In the genomic region with DNA sequence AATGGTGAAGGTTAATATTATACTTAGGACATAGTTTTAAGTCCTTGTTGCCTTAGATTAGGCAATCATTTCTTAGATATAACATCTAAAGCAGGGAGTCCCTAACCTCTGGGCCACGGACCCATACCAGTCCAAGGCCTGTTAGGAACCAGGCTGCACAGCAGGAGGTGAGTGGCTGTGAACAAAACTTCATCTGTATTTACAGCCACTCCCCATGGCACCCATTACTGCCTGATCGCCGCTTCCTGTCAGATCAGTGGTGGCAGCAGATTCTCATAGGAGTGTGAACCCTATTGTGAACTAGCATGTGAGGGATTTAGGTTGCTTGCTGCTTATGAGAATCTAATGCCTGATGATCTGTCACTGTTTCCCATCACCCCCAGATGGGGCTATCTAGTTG, we compare ENCODE assay signal across 31 cellular contexts.
"Had no signal": no experiment of that assay in that cellular context is flagged by ENCODE, and none has a peak within 500 bp of the region (broad histone marks: within the 10 kb centered on the region; RNA-seq: fewer than 3 reads in every experiment).

No MANE protein-coding gene starts in this region.

- ATAC-seq: left colon; left lung; lower lobe of right lung; mucosa of descending colon; naive thymus-derived CD4-positive, alpha-beta T cell; natural killer cell treated with Interleukin-12 subunit alpha and Interleukin-12 subunit beta and Interleukin-15 and Interleukin-18, amount 100 ng/mL, for 72 hours; pancreas; right cardiac atrium; sciatic nerve; stimulated activated memory B cell treated with anti-CD40 and anti-IgM and Interleukin-4, amounts not matched to agents 10 μg/mL and 1 μg/mL and 100 μg/mL, for 72 hours; stimulated activated naive CD8-positive, alpha-beta T cell treated with anti-CD3 and anti-CD28 coated beads, Interleukin-15, amount 100 ng/mL, for 72 hours had no signal

- H3K4me3 ChIP-seq: left lung, lower lobe of right lung, mucosa of descending colon, pancreas, prostate gland, skin epidermis, spleen, transverse colon, upper lobe of left lung, vagina had no signal

- H3K9me3 ChIP-seq: mucosa of descending colon, pancreas, prostate gland, transverse colon, upper lobe of left lung, vagina had no signal

- H3K27ac ChIP-seq: left lung, lower lobe of right lung, pancreas, prostate gland, skin epidermis, spleen, transverse colon, upper lobe of left lung, vagina had no signal

- H3K27me3 ChIP-seq: left lung, pancreas, spleen, transverse colon, upper lobe of left lung, vagina had no signal

- H3K36me3 ChIP-seq: left lung, lower lobe of right lung, pancreas, prostate gland, spleen, transverse colon, upper lobe of left lung, vagina had no signal

- H3K4me1 ChIP-seq: left lung, lower lobe of right lung, pancreas, spleen, transverse colon, upper lobe of left lung had no signal

- DNase-seq: hippocampal formation; immature natural killer cell; kidney; left colon; left lung; lower lobe of right lung; mammary epithelial cell; mesenchymal stem cell; mucosa of descending colon; naive thymus-derived CD4-positive, alpha-beta T cell; nucleus accumbens; pancreas; posterior cingulate gyrus; retina; right cardiac atrium; spleen; stimulated activated CD4-positive, alpha-beta T cell treated with anti-CD3 and anti-CD28 coated beads, Interleukin-1b, Interleukin-23, amount 100 ng/mL, for 48 hours; stimulated activated CD4-positive, alpha-beta T cell treated with anti-CD3 and anti-CD28 coated beads, Interleukin-2, amount 100 ng/mL, for 48 hours; stimulated activated CD4-positive, alpha-beta T cell treated with anti-CD3 and anti-CD28 coated beads, Interleukin-4, amount 100 ng/mL, for 4 hours; stimulated activated CD8-positive, alpha-beta memory T cell treated with anti-CD3 and anti-CD28 coated beads, Interleukin-4, amount 100 ng/mL, for 48 hours; stimulated activated naive CD4-positive, alpha-beta T cell treated with Interleukin-2 at 50 U/mL for 16 hours; stimulated activated naive CD8-positive, alpha-beta T cell treated with anti-CD3 and anti-CD28 coated beads, Interleukin-15, amount 100 ng/mL, for 72 hours; substantia nigra; transverse colon; upper lobe of left lung had no signal
